1 cellular context compared by ENCODE assay signal in the genomic region with DNA sequence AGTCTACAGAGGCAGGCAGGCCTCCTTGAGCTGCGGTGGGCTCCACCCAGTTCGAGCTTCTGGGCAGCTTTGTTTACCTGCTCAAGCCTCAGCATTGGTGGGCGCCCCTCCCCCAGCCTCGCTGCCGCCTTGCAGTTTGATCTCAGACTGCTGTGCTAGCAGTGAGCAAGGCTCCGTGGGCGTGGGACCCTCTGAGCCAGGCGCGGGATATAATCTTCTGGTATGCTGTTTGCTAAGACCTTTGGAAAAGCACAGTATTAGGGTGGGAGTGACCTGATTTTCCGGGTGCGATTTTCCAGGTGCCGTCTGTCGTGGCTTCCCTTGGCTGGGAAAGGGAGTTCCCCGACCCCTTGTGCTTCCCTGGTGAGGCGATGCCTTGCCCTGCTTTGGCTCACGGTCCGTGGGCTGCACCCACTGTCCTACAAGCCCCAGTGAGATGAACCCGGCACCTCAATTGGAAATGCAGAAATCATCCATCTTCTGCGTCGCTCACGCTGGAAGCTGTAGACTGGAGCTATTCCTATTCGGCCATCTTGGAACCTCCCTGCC.
A peak's percentile ranks its signal among the peaks of the same experiment; 100 is the strongest.
TF ChIP-seq lines count a peak whose summit lies in the region.
"Not testable (repeated sequence)": the region's sequence is repeated elsewhere in the genome, so short reads cannot be mapped to it uniquely, and the experiment has no call there.

No MANE protein-coding gene starts in this region.

TF ChIP-seq in HepG2, 621 proteins besides CTCF, POLR2A, EP300 and RAD21:
- TF ChIP-seq FOXK1 (CRISPR knock-in tag; IDR thresholded peaks at IDR 0.05; ENCODE audit: borderline replicate concordance, low read depth) (peak; percentile 26; the same call in 1 of the 2 replicates), TBX2 (CRISPR knock-in tag; IDR thresholded peaks at IDR 0.05; ENCODE audit: borderline replicate concordance) (0 out of 2 replicates have a peak, but pooled peaks have one; percentile 27), ZBTB7B (CRISPR knock-in tag; IDR thresholded peaks at IDR 0.05) (0 out of 2 replicates have a peak, but pooled peaks have one; percentile 23), ZNF292 (CRISPR knock-in tag; IDR thresholded peaks at IDR 0.05; ENCODE audit: borderline replicate concordance, low read depth) (peak; percentile 45), ZNF788 (CRISPR knock-in tag; IDR thresholded peaks at IDR 0.05; ENCODE audit: borderline replicate concordance) (peak; percentile 51; the same call in 1 of the 2 replicates), ZNF350 (CRISPR knock-in tag; IDR thresholded peaks at IDR 0.05; ENCODE audit: borderline replicate concordance, low read depth) (peak; percentile 17; the same call in 1 of the 2 replicates), TCF7 (IDR thresholded peaks at IDR 0.05; ENCODE audit: low read depth) (0 out of 2 replicates have a peak, but pooled peaks have one; percentile 10), PHF8 (CRISPR knock-in tag; IDR thresholded peaks at IDR 0.05) (peak; percentile 50; the same call in 1 of the 2 replicates), TAF1 (CRISPR knock-in tag; IDR thresholded peaks at IDR 0.05) (peak; percentile 45), SP4 (CRISPR knock-in tag; IDR thresholded peaks at IDR 0.05) (0 out of 2 replicates have a peak, but pooled peaks have one; percentile 23), FOXP1 (CRISPR knock-in tag; IDR thresholded peaks at IDR 0.05) (0 out of 2 replicates have a peak, but pooled peaks have one; percentile 12), YY1 (IDR thresholded peaks at IDR 0.05; ENCODE audit: insufficient read depth, insufficient replicate concordance, low read depth, low read length) (peak; percentile 64), FOXA3 (CRISPR knock-in tag; IDR thresholded peaks at IDR 0.05) (peak; percentile 29; the same call in 1 of the 2 replicates), FOXO1 (CRISPR knock-in tag; IDR thresholded peaks at IDR 0.05) (0 out of 2 replicates have a peak, but pooled peaks have one; percentile 27), MYC (CRISPR knock-in tag; IDR thresholded peaks at IDR 0.05; ENCODE audit: borderline replicate concordance) (peak; percentile 47; the same call in 1 of the 2 replicates), ZMYM4 (CRISPR knock-in tag; IDR thresholded peaks at IDR 0.05) (peak; percentile 55; the same call in 1 of the 2 replicates), ZNF772 (CRISPR knock-in tag; IDR thresholded peaks at IDR 0.05) (peak; percentile 25; the same call in 1 of the 2 replicates), HOXA3 (CRISPR knock-in tag; IDR thresholded peaks at IDR 0.05) (0 out of 2 replicates have a peak, but pooled peaks have one; percentile 13), FOXA1 (CRISPR knock-in tag; IDR thresholded peaks at IDR 0.05) (peak; percentile 50), GATAD2A (CRISPR knock-in tag; IDR thresholded peaks at IDR 0.05) (peak; percentile 27; the same call in 1 of the 2 replicates)
- TF ChIP-seq, protein P1, sequence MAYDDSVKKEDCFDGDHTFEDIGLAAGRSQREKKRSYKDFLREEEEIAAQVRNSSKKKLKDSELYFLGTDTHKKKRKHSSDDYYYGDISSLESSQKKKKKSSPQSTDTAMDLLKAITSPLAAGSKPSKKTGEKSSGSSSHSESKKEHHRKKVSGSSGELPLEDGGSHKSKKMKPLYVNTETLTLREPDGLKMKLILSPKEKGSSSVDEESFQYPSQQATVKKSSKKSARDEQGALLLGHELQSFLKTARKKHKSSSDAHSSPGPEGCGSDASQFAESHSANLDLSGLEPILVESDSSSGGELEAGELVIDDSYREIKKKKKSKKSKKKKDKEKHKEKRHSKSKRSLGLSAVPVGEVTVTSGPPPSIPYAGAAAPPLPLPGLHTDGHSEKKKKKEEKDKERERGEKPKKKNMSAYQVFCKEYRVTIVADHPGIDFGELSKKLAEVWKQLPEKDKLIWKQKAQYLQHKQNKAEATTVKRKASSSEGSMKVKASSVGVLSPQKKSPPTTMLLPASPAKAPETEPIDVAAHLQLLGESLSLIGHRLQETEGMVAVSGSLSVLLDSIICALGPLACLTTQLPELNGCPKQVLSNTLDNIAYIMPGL (CRISPR knock-in tag; IDR thresholded peaks at IDR 0.05; ENCODE audit: borderline replicate concordance in 1 of 2, low read depth in 1 of 2), result 0 out of 4 replicates have a peak, but pooled peaks of 1 of the 2 experiments have one; percentile 22
- TF ChIP-seq, protein P2, sequence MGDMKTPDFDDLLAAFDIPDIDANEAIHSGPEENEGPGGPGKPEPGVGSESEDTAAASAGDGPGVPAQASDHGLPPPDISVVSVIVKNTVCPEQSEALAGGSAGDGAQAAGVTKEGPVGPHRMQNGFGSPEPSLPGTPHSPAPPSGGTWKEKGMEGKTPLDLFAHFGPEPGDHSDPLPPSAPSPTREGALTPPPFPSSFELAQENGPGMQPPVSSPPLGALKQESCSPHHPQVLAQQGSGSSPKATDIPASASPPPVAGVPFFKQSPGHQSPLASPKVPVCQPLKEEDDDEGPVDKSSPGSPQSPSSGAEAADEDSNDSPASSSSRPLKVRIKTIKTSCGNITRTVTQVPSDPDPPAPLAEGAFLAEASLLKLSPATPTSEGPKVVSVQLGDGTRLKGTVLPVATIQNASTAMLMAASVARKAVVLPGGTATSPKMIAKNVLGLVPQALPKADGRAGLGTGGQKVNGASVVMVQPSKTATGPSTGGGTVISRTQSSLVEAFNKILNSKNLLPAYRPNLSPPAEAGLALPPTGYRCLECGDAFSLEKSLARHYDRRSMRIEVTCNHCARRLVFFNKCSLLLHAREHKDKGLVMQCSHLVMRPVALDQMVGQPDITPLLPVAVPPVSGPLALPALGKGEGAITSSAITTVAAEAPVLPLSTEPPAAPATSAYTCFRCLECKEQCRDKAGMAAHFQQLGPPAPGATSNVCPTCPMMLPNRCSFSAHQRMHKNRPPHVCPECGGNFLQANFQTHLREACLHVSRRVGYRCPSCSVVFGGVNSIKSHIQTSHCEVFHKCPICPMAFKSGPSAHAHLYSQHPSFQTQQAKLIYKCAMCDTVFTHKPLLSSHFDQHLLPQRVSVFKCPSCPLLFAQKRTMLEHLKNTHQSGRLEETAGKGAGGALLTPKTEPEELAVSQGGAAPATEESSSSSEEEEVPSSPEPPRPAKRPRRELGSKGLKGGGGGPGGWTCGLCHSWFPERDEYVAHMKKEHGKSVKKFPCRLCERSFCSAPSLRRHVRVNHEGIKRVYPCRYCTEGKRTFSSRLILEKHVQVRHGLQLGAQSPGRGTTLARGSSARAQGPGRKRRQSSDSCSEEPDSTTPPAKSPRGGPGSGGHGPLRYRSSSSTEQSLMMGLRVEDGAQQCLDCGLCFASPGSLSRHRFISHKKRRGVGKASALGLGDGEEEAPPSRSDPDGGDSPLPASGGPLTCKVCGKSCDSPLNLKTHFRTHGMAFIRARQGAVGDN (CRISPR knock-in tag; IDR thresholded peaks at IDR 0.05), result peak; percentile 55
- TF ChIP-seq, protein P3, sequence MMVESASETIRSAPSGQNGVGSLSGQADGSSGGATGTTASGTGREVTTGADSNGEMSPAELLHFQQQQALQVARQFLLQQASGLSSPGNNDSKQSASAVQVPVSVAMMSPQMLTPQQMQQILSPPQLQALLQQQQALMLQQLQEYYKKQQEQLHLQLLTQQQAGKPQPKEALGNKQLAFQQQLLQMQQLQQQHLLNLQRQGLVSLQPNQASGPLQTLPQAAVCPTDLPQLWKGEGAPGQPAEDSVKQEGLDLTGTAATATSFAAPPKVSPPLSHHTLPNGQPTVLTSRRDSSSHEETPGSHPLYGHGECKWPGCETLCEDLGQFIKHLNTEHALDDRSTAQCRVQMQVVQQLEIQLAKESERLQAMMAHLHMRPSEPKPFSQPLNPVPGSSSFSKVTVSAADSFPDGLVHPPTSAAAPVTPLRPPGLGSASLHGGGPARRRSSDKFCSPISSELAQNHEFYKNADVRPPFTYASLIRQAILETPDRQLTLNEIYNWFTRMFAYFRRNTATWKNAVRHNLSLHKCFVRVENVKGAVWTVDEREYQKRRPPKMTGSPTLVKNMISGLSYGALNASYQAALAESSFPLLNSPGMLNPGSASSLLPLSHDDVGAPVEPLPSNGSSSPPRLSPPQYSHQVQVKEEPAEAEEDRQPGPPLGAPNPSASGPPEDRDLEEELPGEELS (CRISPR knock-in tag; IDR thresholded peaks at IDR 0.05), result 0 out of 2 replicates have a peak, but pooled peaks have one; percentile 26
- TF ChIP-seq, protein P4, sequence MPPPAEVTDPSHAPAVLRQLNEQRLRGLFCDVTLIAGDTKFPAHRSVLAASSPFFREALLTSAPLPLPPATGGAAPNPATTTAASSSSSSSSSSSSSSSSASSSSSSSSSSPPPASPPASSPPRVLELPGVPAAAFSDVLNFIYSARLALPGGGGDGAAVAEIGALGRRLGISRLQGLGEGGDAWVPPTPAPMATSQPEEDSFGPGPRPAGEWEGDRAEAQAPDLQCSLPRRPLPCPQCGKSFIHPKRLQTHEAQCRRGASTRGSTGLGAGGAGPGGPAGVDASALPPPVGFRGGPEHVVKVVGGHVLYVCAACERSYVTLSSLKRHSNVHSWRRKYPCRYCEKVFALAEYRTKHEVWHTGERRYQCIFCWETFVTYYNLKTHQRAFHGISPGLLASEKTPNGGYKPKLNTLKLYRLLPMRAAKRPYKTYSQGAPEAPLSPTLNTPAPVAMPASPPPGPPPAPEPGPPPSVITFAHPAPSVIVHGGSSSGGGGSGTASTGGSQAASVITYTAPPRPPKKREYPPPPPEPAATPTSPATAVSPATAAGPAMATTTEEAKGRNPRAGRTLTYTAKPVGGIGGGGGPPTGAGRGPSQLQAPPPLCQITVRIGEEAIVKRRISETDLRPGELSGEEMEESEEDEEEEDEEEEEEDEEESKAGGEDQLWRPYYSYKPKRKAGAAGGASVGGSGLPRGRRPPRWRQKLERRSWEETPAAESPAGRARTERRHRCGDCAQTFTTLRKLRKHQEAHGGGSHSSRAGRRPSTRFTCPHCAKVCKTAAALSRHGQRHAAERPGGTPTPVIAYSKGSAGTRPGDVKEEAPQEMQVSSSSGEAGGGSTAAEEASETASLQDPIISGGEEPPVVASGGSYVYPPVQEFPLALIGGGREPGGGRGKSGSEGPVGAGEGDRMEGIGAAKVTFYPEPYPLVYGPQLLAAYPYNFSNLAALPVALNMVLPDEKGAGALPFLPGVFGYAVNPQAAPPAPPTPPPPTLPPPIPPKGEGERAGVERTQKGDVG (CRISPR knock-in tag; IDR thresholded peaks at IDR 0.05; ENCODE audit: borderline replicate concordance), result 0 out of 2 replicates have a peak, but pooled peaks have one; percentile 50
- TF ChIP-seq FOXP1, FOXA1 (IDR thresholded peaks at IDR 0.05): not testable (repeated sequence)
- TF ChIP-seq, protein P5, sequence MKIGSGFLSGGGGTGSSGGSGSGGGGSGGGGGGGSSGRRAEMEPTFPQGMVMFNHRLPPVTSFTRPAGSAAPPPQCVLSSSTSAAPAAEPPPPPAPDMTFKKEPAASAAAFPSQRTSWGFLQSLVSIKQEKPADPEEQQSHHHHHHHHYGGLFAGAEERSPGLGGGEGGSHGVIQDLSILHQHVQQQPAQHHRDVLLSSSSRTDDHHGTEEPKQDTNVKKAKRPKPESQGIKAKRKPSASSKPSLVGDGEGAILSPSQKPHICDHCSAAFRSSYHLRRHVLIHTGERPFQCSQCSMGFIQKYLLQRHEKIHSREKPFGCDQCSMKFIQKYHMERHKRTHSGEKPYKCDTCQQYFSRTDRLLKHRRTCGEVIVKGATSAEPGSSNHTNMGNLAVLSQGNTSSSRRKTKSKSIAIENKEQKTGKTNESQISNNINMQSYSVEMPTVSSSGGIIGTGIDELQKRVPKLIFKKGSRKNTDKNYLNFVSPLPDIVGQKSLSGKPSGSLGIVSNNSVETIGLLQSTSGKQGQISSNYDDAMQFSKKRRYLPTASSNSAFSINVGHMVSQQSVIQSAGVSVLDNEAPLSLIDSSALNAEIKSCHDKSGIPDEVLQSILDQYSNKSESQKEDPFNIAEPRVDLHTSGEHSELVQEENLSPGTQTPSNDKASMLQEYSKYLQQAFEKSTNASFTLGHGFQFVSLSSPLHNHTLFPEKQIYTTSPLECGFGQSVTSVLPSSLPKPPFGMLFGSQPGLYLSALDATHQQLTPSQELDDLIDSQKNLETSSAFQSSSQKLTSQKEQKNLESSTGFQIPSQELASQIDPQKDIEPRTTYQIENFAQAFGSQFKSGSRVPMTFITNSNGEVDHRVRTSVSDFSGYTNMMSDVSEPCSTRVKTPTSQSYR (CRISPR knock-in tag; IDR thresholded peaks at IDR 0.05; ENCODE audit: borderline replicate concordance), result peak; percentile 95
- TF ChIP-seq, protein P6, sequence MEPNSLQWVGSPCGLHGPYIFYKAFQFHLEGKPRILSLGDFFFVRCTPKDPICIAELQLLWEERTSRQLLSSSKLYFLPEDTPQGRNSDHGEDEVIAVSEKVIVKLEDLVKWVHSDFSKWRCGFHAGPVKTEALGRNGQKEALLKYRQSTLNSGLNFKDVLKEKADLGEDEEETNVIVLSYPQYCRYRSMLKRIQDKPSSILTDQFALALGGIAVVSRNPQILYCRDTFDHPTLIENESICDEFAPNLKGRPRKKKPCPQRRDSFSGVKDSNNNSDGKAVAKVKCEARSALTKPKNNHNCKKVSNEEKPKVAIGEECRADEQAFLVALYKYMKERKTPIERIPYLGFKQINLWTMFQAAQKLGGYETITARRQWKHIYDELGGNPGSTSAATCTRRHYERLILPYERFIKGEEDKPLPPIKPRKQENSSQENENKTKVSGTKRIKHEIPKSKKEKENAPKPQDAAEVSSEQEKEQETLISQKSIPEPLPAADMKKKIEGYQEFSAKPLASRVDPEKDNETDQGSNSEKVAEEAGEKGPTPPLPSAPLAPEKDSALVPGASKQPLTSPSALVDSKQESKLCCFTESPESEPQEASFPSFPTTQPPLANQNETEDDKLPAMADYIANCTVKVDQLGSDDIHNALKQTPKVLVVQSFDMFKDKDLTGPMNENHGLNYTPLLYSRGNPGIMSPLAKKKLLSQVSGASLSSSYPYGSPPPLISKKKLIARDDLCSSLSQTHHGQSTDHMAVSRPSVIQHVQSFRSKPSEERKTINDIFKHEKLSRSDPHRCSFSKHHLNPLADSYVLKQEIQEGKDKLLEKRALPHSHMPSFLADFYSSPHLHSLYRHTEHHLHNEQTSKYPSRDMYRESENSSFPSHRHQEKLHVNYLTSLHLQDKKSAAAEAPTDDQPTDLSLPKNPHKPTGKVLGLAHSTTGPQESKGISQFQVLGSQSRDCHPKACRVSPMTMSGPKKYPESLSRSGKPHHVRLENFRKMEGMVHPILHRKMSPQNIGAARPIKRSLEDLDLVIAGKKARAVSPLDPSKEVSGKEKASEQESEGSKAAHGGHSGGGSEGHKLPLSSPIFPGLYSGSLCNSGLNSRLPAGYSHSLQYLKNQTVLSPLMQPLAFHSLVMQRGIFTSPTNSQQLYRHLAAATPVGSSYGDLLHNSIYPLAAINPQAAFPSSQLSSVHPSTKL (CRISPR knock-in tag; IDR thresholded peaks at IDR 0.05), result peak; percentile 19; the same call in 1 of the 2 replicates
